ENCODE assay signal across 8 cellular contexts in the genomic region with DNA sequence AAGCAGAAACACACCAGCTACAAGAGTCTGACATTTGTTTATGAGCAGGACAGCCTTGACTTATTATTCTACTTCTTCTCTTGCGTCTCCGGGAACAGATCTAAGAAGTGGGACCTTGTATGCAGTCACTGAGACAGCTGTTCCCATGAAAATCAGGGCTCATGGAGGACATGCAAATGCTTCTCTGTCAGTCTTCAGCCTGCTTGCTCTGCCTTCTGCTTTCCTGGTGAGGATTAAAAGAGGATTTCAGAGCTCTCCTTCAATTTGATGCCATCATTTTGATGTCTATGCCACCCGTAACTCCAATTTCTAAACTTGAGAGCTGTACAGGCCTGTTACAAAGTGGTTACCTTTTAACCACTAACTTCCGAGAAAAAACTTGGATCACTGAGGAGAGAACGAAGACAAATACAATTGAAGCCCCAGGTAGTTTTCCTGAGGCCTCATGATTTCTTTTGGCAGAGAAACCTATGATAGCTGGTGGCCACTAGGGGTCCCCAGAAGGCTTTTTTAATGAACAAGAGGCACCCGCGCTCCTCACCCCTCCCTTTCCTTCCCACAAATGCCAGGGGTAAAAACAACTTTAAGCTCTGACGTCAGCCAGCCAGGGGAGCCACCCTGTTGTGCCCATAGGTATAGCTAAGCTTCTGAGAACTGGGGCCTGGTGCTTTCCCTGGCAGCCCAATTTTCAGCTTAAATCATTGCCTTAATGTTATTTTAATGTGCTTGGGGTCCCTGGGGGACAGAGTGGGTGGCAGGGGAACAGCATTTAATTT.
DNase-seq lines count a peak whose midpoint lies in the region; ATAC-seq and TF ChIP-seq lines count a peak whose summit lies in the region.

No MANE protein-coding gene starts in this region.

- peak; percentile 82 for TF ChIP-seq CTCF in lower lobe of right lung (IDR thresholded peaks at IDR 0.05)

- peak overlapping the region; percentile 90 to 95 (median 94) for H3K27ac Mint-ChIP-seq in CD4-positive, CD25-positive, alpha-beta regulatory T cell

- peak; percentile 82 to 98 (median 91) for DNase-seq in CD4-positive, CD25-positive, alpha-beta regulatory T cell
- DNase-seq in NCI-H69 (lab: John Stamatoyannopoulos, UW) (peak; percentile 91), dermis microvascular lymphatic vessel endothelial cell (ENCODE audit: low read depth in 2 of 2) (peak; percentile 70 to 91), lower lobe of right lung (peak; percentile 85)
- peak; percentile 85 to 86 for DNase-seq in activated CD4-positive, alpha-beta T cell treated with anti-CD3 and anti-CD28 coated beads, Interleukin-2, amount 50 U/mL, for 4 hours
- DNase-seq in stimulated activated CD8-positive, alpha-beta memory T cell treated with anti-CD3 and anti-CD28 coated beads, Interleukin-12 subunit alpha, Interleukin-12 subunit beta, amount 100 ng/mL, for 1 hour (ENCODE audit: low read depth) = peak; percentile 76

- peak overlapping the region; percentile 26 for H3K4me3 ChIP-seq in CD4-positive, CD25-positive, alpha-beta regulatory T cell (ENCODE audit: low read depth, low read length)
- H3K4me3 ChIP-seq in lower lobe of right lung = no peak overlapping the region

- H3K36me3 ChIP-seq in CD4-positive, CD25-positive, alpha-beta regulatory T cell (ENCODE audit: control insufficient read depth, insufficient read depth, low read length) = no peaks in the 10 kb centered on the region
- H3K36me3 ChIP-seq in lower lobe of right lung = no peaks in the 10 kb centered on the region

- H3K27me3 ChIP-seq in CD4-positive, CD25-positive, alpha-beta regulatory T cell (ENCODE audit: control insufficient read depth, insufficient read depth, low read length) = no peaks in the 10 kb centered on the region
- H3K27me3 ChIP-seq in lower lobe of right lung (ENCODE audit: low read depth) = no peaks in the 10 kb centered on the region

- peak overlapping the region; percentile 74 for H3K27ac ChIP-seq in CD4-positive, CD25-positive, alpha-beta regulatory T cell (ENCODE audit: insufficient read depth, low read length, poor library complexity, severe bottlenecking)
- no peak overlapping the region for H3K27ac ChIP-seq in lower lobe of right lung

- H3K4me3 Mint-ChIP-seq in CD4-positive, CD25-positive, alpha-beta regulatory T cell = peak overlapping the region in 1 of 4 donors; percentile 3

- peaks cover 4% of the 10 kb centered on the region for H3K27me3 Mint-ChIP-seq in CD4-positive, CD25-positive, alpha-beta regulatory T cell

- intact Hi-C loops in lower lobe of right lung (cut with DNase I) = no loop called here

- peaks cover 0 to 1% (median 0%) of the 10 kb centered on the region in 7 donors for H3K9me3 Mint-ChIP-seq in CD4-positive, CD25-positive, alpha-beta regulatory T cell

- H3K4me1 ChIP-seq in CD4-positive, CD25-positive, alpha-beta regulatory T cell (ENCODE audit: control insufficient read depth, insufficient read depth, low read length, poor library complexity, severe bottlenecking) = peaks cover 10% of the 10 kb centered on the region
- H3K4me1 ChIP-seq in lower lobe of right lung = peaks cover 14% of the 10 kb centered on the region

- ATAC-seq in CD4-positive, CD25-positive, alpha-beta regulatory T cell (ENCODE audit: low read depth in 2 of 2) = peak; percentile 98
- ATAC-seq in GM19452 (IDR thresholded peaks at IDR 0.05; ENCODE audit: unreplicated experiment) (peak; percentile 77), HG03558 (IDR thresholded peaks at IDR 0.05; ENCODE audit: extremely low read depth, unreplicated experiment) (peak; percentile 76), lower lobe of right lung (peak; percentile 95 to 98)

- H3K4me1 Mint-ChIP-seq in CD4-positive, CD25-positive, alpha-beta regulatory T cell = peaks cover 11 to 29% (median 18%) of the 10 kb centered on the region in 4 donors

- H3K9me3 ChIP-seq in CD4-positive, CD25-positive, alpha-beta regulatory T cell (ENCODE audit: control insufficient read depth in 2 of 2, low read length in 2 of 2) = no peaks in the 10 kb centered on the region
- no peaks in the 10 kb centered on the region for H3K9me3 ChIP-seq in lower lobe of right lung

- H3K36me3 Mint-ChIP-seq in CD4-positive, CD25-positive, alpha-beta regulatory T cell = no peaks in the 10 kb centered on the region
